ENCODE assay signal across 17 cellular contexts in the genomic region with DNA sequence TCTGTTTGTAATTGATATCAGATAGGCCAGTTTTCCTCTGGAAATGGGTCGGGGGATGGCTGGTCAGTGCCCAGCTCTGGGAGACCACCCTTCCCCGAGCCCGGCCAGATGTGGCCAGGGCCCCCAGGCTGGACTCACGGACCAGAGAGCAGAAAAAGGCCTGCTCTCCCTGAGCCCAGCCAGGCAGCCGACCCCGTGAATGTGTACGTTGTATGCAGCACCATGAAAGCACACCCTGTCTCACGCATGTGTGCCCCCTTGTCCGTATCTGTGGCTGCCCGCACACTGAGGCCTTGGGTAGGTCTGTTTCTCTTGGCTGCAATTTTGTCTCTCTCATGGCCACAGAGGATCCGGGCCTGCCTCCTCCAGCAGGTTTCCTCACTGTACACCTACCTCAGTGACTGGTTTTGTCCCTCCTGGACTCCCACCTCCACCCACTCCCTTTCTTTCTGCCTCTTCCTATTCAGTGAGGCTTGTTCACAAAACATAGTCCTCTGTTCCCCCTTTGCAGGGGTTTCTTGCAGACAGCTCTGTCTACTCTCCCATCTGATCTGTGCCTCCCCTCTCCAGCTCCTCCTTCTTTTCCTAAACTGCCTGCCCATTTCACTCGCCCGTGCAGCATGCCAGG. TPM values are rescaled to one million over a fixed set of nuclear protein-coding genes. Genes with fewer than 3 reads are reported as not detected.
DNase-seq lines count a peak whose midpoint lies in the region; ATAC-seq and TF ChIP-seq lines count a peak whose summit lies in the region.
"Had no signal": no experiment of that assay in that cellular context is flagged by ENCODE, and none has a peak within 500 bp of the region (broad histone marks: within the 10 kb centered on the region; RNA-seq: fewer than 3 reads in every experiment).

No MANE protein-coding gene starts in this region.

- TF ChIP-seq EP300 in SK-N-SH (IDR thresholded peaks at IDR 0.05; ENCODE audit: borderline replicate concordance in 1 of 2, low read depth in 1 of 2, low read length in 1 of 2), result no peak

- DNase-seq in SK-N-SH (no peak), epithelial cell of prostate (ENCODE audit: low read depth, low spot score) (no peak), posterior vena cava (ENCODE audit: low spot score) (peak; percentile 50), GM13977 (ENCODE audit: low spot score) (no peak), NCI-H2029 treated with DMSO at 0.1 percent for 48 hours (lab: John Stamatoyannopoulos, UW) (no peak)
- no peak for DNase-seq in stimulated activated naive CD4-positive, alpha-beta T cell (lab: John Stamatoyannopoulos, UW)
- DNase-seq: activated CD4-positive, alpha-beta T cell treated with anti-CD3 and anti-CD28 coated beads, Interleukin-2, amount 50 U/mL, for 4 hours; activated T-cell treated with anti-CD3 and anti-CD28 coated beads, Interleukin-2, amount 50 U/mL, for 72 hours; NCI-H1930; stimulated activated CD4-positive, alpha-beta T cell treated with anti-CD3 and anti-CD28 coated beads, Interleukin-2, amount 100 ng/mL, for 48 hours had no signal

- peaks cover 5% of the 10 kb centered on the region for H3F3A ChIP-seq in SK-N-SH (replicated peaks; ENCODE audit: insufficient read depth)

- intact Hi-C loops in posterior vena cava (cut with DNase I), result loop anchor here in 1 of 2 donors (10.0 kb wide), 1 partner anchor 84 kb away; no protein-coding TSS in a partner anchor

- 92% methylated on average over 13 of the region's 13 CpGs for WGBS in SK-N-SH (ENCODE audit: low lambda C conversion rate)

- ATAC-seq in HG02938 (IDR thresholded peaks at IDR 0.05; ENCODE audit: unreplicated experiment), result no peak
- ATAC-seq: activated T-cell treated with anti-CD3 and anti-CD28 coated beads, Interleukin-2, amount 50 U/mL, for 72 hours; HCT116; right lobe of liver had no signal

- H3K36me3 ChIP-seq in HEK293 (ENCODE audit: control insufficient read depth in 2 of 2, insufficient read depth in 1 of 2, low read length in 2 of 2) (no peaks in the 10 kb centered on the region), SK-N-SH (replicated peaks in 1 of 2; ENCODE audit: control insufficient read depth in 1 of 2, insufficient read depth in 2 of 2, low read length in 1 of 2) (no peaks in the 10 kb centered on the region)
- H3K36me3 ChIP-seq: right lobe of liver, thoracic aorta had no signal

- no peak for TF ChIP-seq CTCF in HEK293 (tag by site-specific recombination; IDR thresholded peaks at IDR 0.05)
- no peak for TF ChIP-seq CTCF in SK-N-SH (IDR thresholded peaks at IDR 0.05)
- TF ChIP-seq CTCF in GM13977 (IDR thresholded peaks at IDR 0.05; ENCODE audit: extremely low read depth, insufficient read depth, missing control alignments), result no peak

- no peak overlapping the region for H2AFZ ChIP-seq in SK-N-SH (ENCODE audit: low read depth)

- H3K4me3 ChIP-seq in HEK293 (ENCODE audit: low read depth, low read length), result no peak overlapping the region
- no peak overlapping the region for H3K4me3 ChIP-seq in SK-N-SH (ENCODE audit: low read depth in 2 of 2, low read length in 1 of 2)
- H3K4me3 ChIP-seq: right lobe of liver, thoracic aorta had no signal

- H3K27ac ChIP-seq in HEK293 (ENCODE audit: extremely low read depth, low read depth, low read length) (no peak overlapping the region), SK-N-SH (ENCODE audit: low read depth in 2 of 2, low read length in 1 of 2) (peak overlapping the region; percentile 31 to 73; a peak in 3 of 4 replicates), epithelial cell of prostate (peak overlapping the region; percentile 77)
- H3K27ac ChIP-seq: right lobe of liver had no signal

- H3K4me1 ChIP-seq in HEK293 (ENCODE audit: control insufficient read depth, insufficient read depth, low read length), result peaks cover 6% of the 10 kb centered on the region; the same call in 1 of the 2 replicates
- peaks cover 23 to 27% of the 10 kb centered on the region in 2 experiments; a peak in 3 of 4 replicates for H3K4me1 ChIP-seq in SK-N-SH (ENCODE audit: control insufficient read depth in 1 of 2, insufficient read depth in 2 of 2, low read depth in 1 of 2, low read length in 1 of 2)
- H3K4me1 ChIP-seq: right lobe of liver had no signal

- POLR2A ChIA-PET in HEK293 (lab: Yijun Ruan, JAX) (interaction anchor here (1.2 to 1.8 kb wide), 2 partner anchors 35 to 50 kb away, joined by 3 to 5 read pairs; partner anchors contain the start of genes HOGA1 and UBTD1), SK-N-SH (lab: Yijun Ruan, JAX) (no interaction called here)

- H3K9ac ChIP-seq in SK-N-SH, result no peak overlapping the region

- H3K4me2 ChIP-seq in SK-N-SH, result peak overlapping the region; percentile 41; the same call in 1 of the 2 replicates

- H3K27me3 ChIP-seq in SK-N-SH (ENCODE audit: insufficient read depth), result no peaks in the 10 kb centered on the region
- H3K27me3 ChIP-seq: right lobe of liver had no signal

- CTCF ChIA-PET in HEK293 (lab: Yijun Ruan, JAX) (interaction anchor here (8.7 kb wide), 1 partner anchor 85 kb away, joined by 81 read pairs; no protein-coding TSS in a partner anchor), SK-N-SH (lab: Yijun Ruan, JAX) (interaction anchor here (1.2 to 8.4 kb wide), 5 partner anchors 8 to 85 kb away, joined by 3 to 132 read pairs (median 61); partner anchors contain the start of gene ANKRD2)

- no peaks in the 10 kb centered on the region for H3K9me2 ChIP-seq in SK-N-SH

- H3K9me3 ChIP-seq in HEK293 (ENCODE audit: control insufficient read depth, insufficient read depth, low read depth, low read length), result no peaks in the 10 kb centered on the region
- H3K9me3 ChIP-seq in SK-N-SH, result no peaks in the 10 kb centered on the region
- H3K9me3 ChIP-seq: right lobe of liver, thoracic aorta had no signal

- no peak for TF ChIP-seq RAD21 in SK-N-SH (IDR thresholded peaks at IDR 0.05; ENCODE audit: low read length)

- no peaks in the 10 kb centered on the region for H4K20me1 ChIP-seq in SK-N-SH (ENCODE audit: insufficient read depth)

- in situ Hi-C loops in GM13977 (cut with MboI; ENCODE audit: low pct_unique_long_range_greater_than_20kb, low sequenced_read_pairs, unreplicated experiment), result no loop called here

- H3K79me2 ChIP-seq in SK-N-SH (ENCODE audit: insufficient read depth), result peaks cover 46% of the 10 kb centered on the region

TF ChIP-seq in HEK293, 187 proteins besides CTCF, POLR2A, EP300 and RAD21:
- TF ChIP-seq ZNF292 (tag by site-specific recombination; IDR thresholded peaks at IDR 0.05; ENCODE audit: borderline replicate concordance, low read depth) (no peak), ZFHX2 (tag by site-specific recombination; conservative IDR thresholded peaks at IDR 0.05) (peak; percentile 91), ZNF221 (tag by site-specific recombination; IDR thresholded peaks at IDR 0.05; ENCODE audit: borderline replicate concordance) (no peak), EGR2 (tag by site-specific recombination; IDR thresholded peaks at IDR 0.05; ENCODE audit: low read depth) (peak; percentile 85)

TF ChIP-seq in SK-N-SH, 30 proteins besides CTCF, POLR2A, EP300 and RAD21:
- TF ChIP-seq CHD2 (IDR thresholded peaks at IDR 0.05; ENCODE audit: low read length, partially characterized antibody) (no peak), GATA2 (CRISPR knock-in tag; IDR thresholded peaks at IDR 0.05) (no peak), RXRA (IDR thresholded peaks at IDR 0.05; ENCODE audit: borderline replicate concordance, low read depth) (no peak), EZH2phosphoT487 (IDR thresholded peaks at IDR 0.05; ENCODE audit: borderline replicate concordance, low read depth) (no peak), FOXJ3 (CRISPR knock-in tag; IDR thresholded peaks at IDR 0.05) (no peak), USF1 (IDR thresholded peaks at IDR 0.05; ENCODE audit: borderline replicate concordance, low read depth) (no peak), SIN3A (IDR thresholded peaks at IDR 0.05; ENCODE audit: borderline replicate concordance, low read depth, low read length) (no peak), MEF2A (IDR thresholded peaks at IDR 0.05; ENCODE audit: borderline replicate concordance, low read depth) (no peak)
- TF ChIP-seq, protein P1, sequence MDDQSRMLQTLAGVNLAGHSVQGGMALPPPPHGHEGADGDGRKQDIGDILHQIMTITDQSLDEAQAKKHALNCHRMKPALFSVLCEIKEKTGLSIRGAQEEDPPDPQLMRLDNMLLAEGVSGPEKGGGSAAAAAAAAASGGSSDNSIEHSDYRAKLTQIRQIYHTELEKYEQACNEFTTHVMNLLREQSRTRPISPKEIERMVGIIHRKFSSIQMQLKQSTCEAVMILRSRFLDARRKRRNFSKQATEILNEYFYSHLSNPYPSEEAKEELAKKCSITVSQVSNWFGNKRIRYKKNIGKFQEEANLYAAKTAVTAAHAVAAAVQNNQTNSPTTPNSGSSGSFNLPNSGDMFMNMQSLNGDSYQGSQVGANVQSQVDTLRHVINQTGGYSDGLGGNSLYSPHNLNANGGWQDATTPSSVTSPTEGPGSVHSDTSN (IDR thresholded peaks at IDR 0.05), result no peak

RNA-seq across cellular contexts. Expression of gene ANKRD2, which starts 23.6 kb away (rescaled TPM):
- polyA plus RNA-seq in SK-N-SH (2012; rRNA removed), result 0.72 and 0.99 TPM in 2 replicates
- 0.75 and 0.82 TPM in 2 replicates for polyA plus RNA-seq in SK-N-SH (2012; cell fraction: cytosol; rRNA removed)
- polyA plus RNA-seq in SK-N-SH (2012; cell fraction: nucleus; rRNA removed), result 1.6 and 2.2 TPM in 2 replicates
- 1 to 10 TPM in 1 of 2 donors, under 1 TPM in 1; 0.67 to 1.1 TPM for total RNA-seq in posterior vena cava
- total RNA-seq: activated T-cell treated with anti-CD3 and anti-CD28 coated beads, Interleukin-2, amount 50 U/mL, for 72 hours; frontal cortex; SK-MEL-5 had no signal

RNA-seq across cellular contexts. Expression of gene HOGA1, which starts 35.2 kb away (rescaled TPM):
- 2.9 and 4.8 TPM in 2 replicates for polyA plus RNA-seq in SK-N-SH (2012; rRNA removed)
- polyA plus RNA-seq in SK-N-SH (2012; cell fraction: cytosol; rRNA removed), result 1.9 and 3.0 TPM in 2 replicates
- polyA plus RNA-seq in SK-N-SH (2012; cell fraction: nucleus; rRNA removed), result 5.9 and 9.4 TPM in 2 replicates
- 1 to 10 TPM; 1.5 to 4.1 TPM for total RNA-seq in posterior vena cava
- total RNA-seq: activated T-cell treated with anti-CD3 and anti-CD28 coated beads, Interleukin-2, amount 50 U/mL, for 72 hours had no signal

RNA-seq across cellular contexts. Expression of gene C10orf62, which starts 40.6 kb away (rescaled TPM):
- polyA plus RNA-seq in SK-N-SH (2012; rRNA removed), result 0.07 and 0.19 TPM in 2 replicates
- polyA plus RNA-seq in SK-N-SH (2012; cell fraction: cytosol; rRNA removed), result 0.05 TPM in 1 of 2 replicates, not detected in the other
- polyA plus RNA-seq in SK-N-SH (2012; cell fraction: nucleus; rRNA removed), result 0.56 and 0.96 TPM in 2 replicates
- under 1 TPM; 0.19 to 0.46 TPM for total RNA-seq in posterior vena cava
- total RNA-seq: activated T-cell treated with anti-CD3 and anti-CD28 coated beads, Interleukin-2, amount 50 U/mL, for 72 hours; frontal cortex; SK-MEL-5 had no signal

RNA-seq across cellular contexts. Expression of gene UBTD1, which starts 50.2 kb away (rescaled TPM):
- polyA plus RNA-seq in SK-N-SH (2012; rRNA removed), result 37.9 and 38.8 TPM in 2 replicates
- polyA plus RNA-seq in SK-N-SH (2012; cell fraction: cytosol; rRNA removed), result 18.2 and 31.1 TPM in 2 replicates
- 22.1 and 34.2 TPM in 2 replicates for polyA plus RNA-seq in SK-N-SH (2012; cell fraction: nucleus; rRNA removed)
- 10 to 100 TPM; 15.6 to 16.5 TPM for total RNA-seq in posterior vena cava

RNA-seq across cellular contexts. Expression of gene MMS19, which starts 50.7 kb away (rescaled TPM):
- polyA plus RNA-seq in SK-N-SH (2012; rRNA removed), result 56.9 and 83.9 TPM in 2 replicates
- 29.5 and 42.8 TPM in 2 replicates for polyA plus RNA-seq in SK-N-SH (2012; cell fraction: cytosol; rRNA removed)
- polyA plus RNA-seq in SK-N-SH (2012; cell fraction: nucleus; rRNA removed), result 176 and 209 TPM in 2 replicates
- 10 to 100 TPM; 29.5 to 32.1 TPM for total RNA-seq in posterior vena cava
